22 cellular contexts compared by ENCODE assay signal in the genomic region with DNA sequence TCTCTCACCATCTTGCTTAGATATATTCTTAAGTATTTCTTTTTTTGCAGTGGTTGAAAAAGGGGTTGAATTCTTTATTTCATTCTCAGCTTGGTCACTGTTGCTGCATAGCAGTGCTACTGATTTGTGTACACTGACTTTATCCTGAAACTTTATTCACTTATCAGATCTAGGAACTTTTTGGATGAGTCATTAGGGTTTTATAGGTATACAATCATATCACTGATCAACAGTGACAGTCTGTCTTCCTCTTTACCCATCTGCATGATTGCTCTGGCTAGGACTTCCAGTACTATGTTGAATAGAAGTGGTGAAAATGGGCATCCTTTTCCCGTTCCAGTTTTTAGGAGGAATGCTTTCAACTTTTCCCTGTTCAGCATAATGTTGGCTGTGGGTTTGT. TPM values are rescaled to one million over a fixed set of nuclear protein-coding genes. Genes with fewer than 3 reads are reported as not detected.
DNase-seq lines count a peak whose midpoint lies in the region; ATAC-seq, FAIRE-seq and TF ChIP-seq lines count a peak whose summit lies in the region.
"Had no signal": no experiment of that assay in that cellular context is flagged by ENCODE, and none has a peak within 500 bp of the region (broad histone marks: within the 10 kb centered on the region; RNA-seq: fewer than 3 reads in every experiment).

No MANE protein-coding gene starts in this region.

- intact Hi-C loops in endothelial cell of umbilical vein (cut with micrococcal nuclease) (no loop called here), vagina (cut with DNase I) (no loop called here)

- no peak overlapping the region for H2AFZ ChIP-seq in endothelial cell of umbilical vein (ENCODE audit: low read depth, low read length)
- H2AFZ ChIP-seq: GM23338 had no signal

- BruUV-seq in endothelial cell of umbilical vein (replicated peaks; lab: Mats Ljungman, UMichigan) = no TSS peak

- peaks cover 8% of the 10 kb centered on the region for H3K4me1 Mint-ChIP-seq in activated T-cell treated with anti-CD3 and anti-CD28 coated beads, Interleukin-2, amount 50 U/mL, for 72 hours (ENCODE audit: low read depth)
- H3K4me1 Mint-ChIP-seq in activated T-cell treated with anti-CD3 and anti-CD28 coated beads, Interleukin-2, amount 50 U/mL, for 24 hours (ENCODE audit: low read depth) = no peaks in the 10 kb centered on the region
- H3K4me1 Mint-ChIP-seq: CD14-positive monocyte; CD4-positive, alpha-beta memory T cell; GM23338 had no signal

- H3K27ac ChIP-seq in endothelial cell of umbilical vein (ENCODE audit: insufficient read depth, low read depth, low read length) = no peak overlapping the region
- H3K27ac ChIP-seq in vagina = no peak overlapping the region
- no peak overlapping the region for H3K27ac ChIP-seq in Peyer's patch
- H3K27ac ChIP-seq: BLaER1, HL-60 had no signal

- no peak overlapping the region for H3K9ac ChIP-seq in endothelial cell of umbilical vein (replicated peaks; ENCODE audit: extremely low read depth, insufficient read depth, low read length)
- H3K9ac ChIP-seq: BLaER1 had no signal

- ATAC-seq in activated T-cell treated with anti-CD3 and anti-CD28 coated beads, Interleukin-2, amount 50 U/mL, for 72 hours (replicated peaks in 1 of 2) = peak; percentile 65 to 80
- ATAC-seq: GM23338 had no signal

- no peak overlapping the region for H3K4me3 Mint-ChIP-seq in activated T-cell treated with anti-CD3 and anti-CD28 coated beads, Interleukin-2, amount 50 U/mL, for 72 hours
- H3K4me3 Mint-ChIP-seq in activated T-cell treated with anti-CD3 and anti-CD28 coated beads, Interleukin-2, amount 50 U/mL, for 24 hours = no peak overlapping the region
- H3K4me3 Mint-ChIP-seq: CD14-positive monocyte; CD4-positive, alpha-beta memory T cell; GM23338 had no signal

- H3K27me3 Mint-ChIP-seq in activated T-cell treated with anti-CD3 and anti-CD28 coated beads, Interleukin-2, amount 50 U/mL, for 72 hours (ENCODE audit: low read depth) = peaks cover 49% of the 10 kb centered on the region
- peaks cover 24% of the 10 kb centered on the region for H3K27me3 Mint-ChIP-seq in activated T-cell treated with anti-CD3 and anti-CD28 coated beads, Interleukin-2, amount 50 U/mL, for 24 hours

- H3K9me1 ChIP-seq in endothelial cell of umbilical vein (replicated peaks; ENCODE audit: control insufficient read depth, extremely low read depth, insufficient read depth, low read length) = no peaks in the 10 kb centered on the region

- H3K36me3 Mint-ChIP-seq in activated T-cell treated with anti-CD3 and anti-CD28 coated beads, Interleukin-2, amount 50 U/mL, for 72 hours (ENCODE audit: insufficient read depth in 2 of 2) = peaks cover 1 to 3% of the 10 kb centered on the region in 2 donors
- H3K36me3 Mint-ChIP-seq in activated T-cell treated with anti-CD3 and anti-CD28 coated beads, Interleukin-2, amount 50 U/mL, for 24 hours (ENCODE audit: low read depth) = no peaks in the 10 kb centered on the region
- H3K36me3 Mint-ChIP-seq: CD14-positive monocyte; CD4-positive, alpha-beta memory T cell had no signal

- dilution Hi-C loops in endothelial cell of umbilical vein (cut with MboI; ENCODE audit: extremely low pct_ligation_motif_present, low sequenced_read_pairs) = no loop called here

- H4K20me1 ChIP-seq in endothelial cell of umbilical vein (replicated peaks; ENCODE audit: control insufficient read depth, extremely low read depth, insufficient read depth, low read length) = no peaks in the 10 kb centered on the region
- H4K20me1 ChIP-seq: BLaER1 had no signal

- H3K27me3 ChIP-seq in endothelial cell of umbilical vein (ENCODE audit: control insufficient read depth in 2 of 2, insufficient read depth in 2 of 2, low read length in 2 of 2) = peaks cover 0 to 4% of the 10 kb centered on the region in 2 experiments
- H3K27me3 ChIP-seq in vagina = no peaks in the 10 kb centered on the region
- H3K27me3 ChIP-seq in Peyer's patch = no peaks in the 10 kb centered on the region
- H3K27me3 ChIP-seq: BLaER1 had no signal

- H3K4me1 ChIP-seq in endothelial cell of umbilical vein (ENCODE audit: control insufficient read depth, extremely low read depth, insufficient read depth, low read length) (no peaks in the 10 kb centered on the region), vagina (no peaks in the 10 kb centered on the region), Peyer's patch (no peaks in the 10 kb centered on the region)
- H3K4me1 ChIP-seq: BLaER1 had no signal

- H3K36me3 ChIP-seq in endothelial cell of umbilical vein (ENCODE audit: control insufficient read depth in 2 of 2, extremely low read depth in 1 of 2, insufficient read depth in 2 of 2, low read length in 2 of 2) (no peaks in the 10 kb centered on the region), vagina (no peaks in the 10 kb centered on the region), Peyer's patch (no peaks in the 10 kb centered on the region)
- H3K36me3 ChIP-seq: BLaER1 had no signal

- CTCF ChIA-PET in endothelial cell of umbilical vein (lab: Charles Lee) = no interaction called here

- no peaks in the 10 kb centered on the region for H3K79me2 ChIP-seq in endothelial cell of umbilical vein (ENCODE audit: control insufficient read depth, insufficient read depth, low read length)

- FAIRE-seq in endothelial cell of umbilical vein (lab: Jason Lieb, UNC) = no peak
- FAIRE-seq: G401.6, GM12891, GM19239, H54 had no signal

- H3K27ac Mint-ChIP-seq in activated T-cell treated with anti-CD3 and anti-CD28 coated beads, Interleukin-2, amount 50 U/mL, for 72 hours = no peak overlapping the region
- H3K27ac Mint-ChIP-seq in activated T-cell treated with anti-CD3 and anti-CD28 coated beads, Interleukin-2, amount 50 U/mL, for 24 hours = no peak overlapping the region
- H3K27ac Mint-ChIP-seq: CD14-positive monocyte; CD4-positive, alpha-beta memory T cell; GM23338 had no signal

- H3K9me3 ChIP-seq in endothelial cell of umbilical vein (replicated peaks; ENCODE audit: control insufficient read depth, insufficient read depth, low read length) (no peaks in the 10 kb centered on the region), vagina (no peaks in the 10 kb centered on the region), Peyer's patch (no peaks in the 10 kb centered on the region)
- H3K9me3 ChIP-seq: BLaER1 had no signal

- no peak for TF ChIP-seq CTCF in LNCaP clone FGC (IDR thresholded peaks at IDR 0.05; ENCODE audit: control insufficient read depth, extremely low read depth, insufficient read depth)
- TF ChIP-seq CTCF in endothelial cell of umbilical vein (IDR thresholded peaks at IDR 0.05; ENCODE audit: extremely low read depth in 1 of 2, insufficient read depth in 1 of 2, low read depth in 1 of 2, low read length in 2 of 2) = no peak
- no peak for TF ChIP-seq CTCF in vagina (IDR thresholded peaks at IDR 0.05)
- no peak for TF ChIP-seq CTCF in Peyer's patch (IDR thresholded peaks at IDR 0.05)

- no peak for DNase-seq in activated T-cell treated with anti-CD3 and anti-CD28 coated beads, Interleukin-2, amount 50 U/mL, for 72 hours
- DNase-seq in activated T-cell treated with anti-CD3 and anti-CD28 coated beads, Interleukin-2, amount 50 U/mL, for 24 hours = no peak
- peak; percentile 23 for DNase-seq in LNCaP clone FGC (ENCODE audit: low read depth)
- no peak for DNase-seq in endothelial cell of umbilical vein (ENCODE audit: low read depth, low spot score)
- DNase-seq in vagina (ENCODE audit: extremely low spot score in 2 of 2) = no peak
- no peak for DNase-seq in Peyer's patch
- no peak for DNase-seq in HK-2 (ENCODE audit: unreplicated experiment)
- DNase-seq: 8988T; CD4-positive, alpha-beta memory T cell; DMS79 treated with DMSO at 0.1 percent for 48 hours; EL; HCEC 1CT had no signal

- no peak overlapping the region for H3K4me3 ChIP-seq in LNCaP clone FGC (ENCODE audit: low read depth, low read length)
- H3K4me3 ChIP-seq in endothelial cell of umbilical vein (replicated peaks in 1 of 3; ENCODE audit: insufficient read depth in 1 of 3, low read depth in 1 of 3, low read length in 3 of 3) = no peak overlapping the region
- no peak overlapping the region for H3K4me3 ChIP-seq in vagina
- H3K4me3 ChIP-seq in Peyer's patch = no peak overlapping the region
- H3K4me3 ChIP-seq: BLaER1, GM23338 had no signal

- TF ChIP-seq POLR2A in endothelial cell of umbilical vein (IDR thresholded peaks at IDR 0.05; ENCODE audit: low read depth, low read length) = no peak
- no peak for TF ChIP-seq POLR2A in vagina (IDR thresholded peaks at IDR 0.05)
- no peak for TF ChIP-seq POLR2A in Peyer's patch (IDR thresholded peaks at IDR 0.05)

- peaks cover 0 to 3% of the 10 kb centered on the region in 2 donors for H3K9me3 Mint-ChIP-seq in activated T-cell treated with anti-CD3 and anti-CD28 coated beads, Interleukin-2, amount 50 U/mL, for 72 hours
- H3K9me3 Mint-ChIP-seq in activated T-cell treated with anti-CD3 and anti-CD28 coated beads, Interleukin-2, amount 50 U/mL, for 24 hours = no peaks in the 10 kb centered on the region

- POLR2A ChIA-PET in endothelial cell of umbilical vein (lab: Charles Lee) = no interaction called here

- no peak overlapping the region for H3K4me2 ChIP-seq in endothelial cell of umbilical vein (ENCODE audit: insufficient read depth, low read length)
- H3K4me2 ChIP-seq: BLaER1, GM23338 had no signal

RNA-seq across cellular contexts. Expression of a gene that starts 6.5 kb away (rescaled TPM):
- under 1 TPM in 1 of 2 donors, not detected in 1; 0.23 TPM for total RNA-seq in activated T-cell treated with anti-CD3 and anti-CD28 coated beads, Interleukin-2, amount 50 U/mL, for 72 hours
- not detected in 2 replicates for total RNA-seq in endothelial cell of umbilical vein
- not detected in 2 replicates for polyA plus RNA-seq in endothelial cell of umbilical vein
- 0.08 and 0.16 TPM in 2 replicates for polyA plus RNA-seq in endothelial cell of umbilical vein (2011; cell fraction: cytosol; rRNA removed)
- polyA plus RNA-seq in endothelial cell of umbilical vein (2011; cell fraction: nucleus; rRNA removed) = 0.21 TPM in 1 of 2 replicates, not detected in the other
- polyA plus RNA-seq in endothelial cell of umbilical vein (2012) = 0.68 TPM in 1 of 2 replicates, not detected in the other
- polyA minus RNA-seq in endothelial cell of umbilical vein = not detected in 2 replicates
- polyA minus RNA-seq in endothelial cell of umbilical vein (2011; cell fraction: cytosol; rRNA and poly(A)+ RNA removed) = not detected
- polyA minus RNA-seq in endothelial cell of umbilical vein (2011; cell fraction: nucleus; rRNA and poly(A)+ RNA removed) = not detected in 2 replicates
- total RNA-seq in vagina = not detected
- not detected for total RNA-seq in Peyer's patch
- total RNA-seq: A673; CD4-positive, alpha-beta memory T cell; GM23338; HT1080 had no signal
- polyA plus RNA-seq: CD14-positive monocyte, GM23338 had no signal

RNA-seq across cellular contexts. Expression of a gene that starts 6.5 kb away (rescaled TPM):
- total RNA-seq in activated T-cell treated with anti-CD3 and anti-CD28 coated beads, Interleukin-2, amount 50 U/mL, for 72 hours = 10 to 100 TPM; 10.8 to 12.7 TPM
- total RNA-seq in endothelial cell of umbilical vein (20.8 and 21.4 TPM in 2 replicates), vagina (1.7 TPM), Peyer's patch (1 to 10 TPM in 3 of 4 donors, under 1 TPM in 1; 0.57 to 2.5 (median 1.4) TPM)
- 2.6 and 4.2 TPM in 2 replicates for polyA plus RNA-seq in endothelial cell of umbilical vein
- 4.5 and 4.8 TPM in 2 replicates for polyA plus RNA-seq in endothelial cell of umbilical vein (2011; cell fraction: cytosol; rRNA removed)
- 5.7 and 9.9 TPM in 2 replicates for polyA plus RNA-seq in endothelial cell of umbilical vein (2011; cell fraction: nucleus; rRNA removed)
- polyA plus RNA-seq in endothelial cell of umbilical vein (2012) = 5.7 and 10.7 TPM in 2 replicates
- 4.4 and 4.7 TPM in 2 replicates for polyA minus RNA-seq in endothelial cell of umbilical vein
- polyA minus RNA-seq in endothelial cell of umbilical vein (2011; cell fraction: cytosol; rRNA and poly(A)+ RNA removed) = 5.1 TPM
- polyA minus RNA-seq in endothelial cell of umbilical vein (2011; cell fraction: nucleus; rRNA and poly(A)+ RNA removed) = 6.3 and 9.3 TPM in 2 replicates
